In the genomic region with DNA sequence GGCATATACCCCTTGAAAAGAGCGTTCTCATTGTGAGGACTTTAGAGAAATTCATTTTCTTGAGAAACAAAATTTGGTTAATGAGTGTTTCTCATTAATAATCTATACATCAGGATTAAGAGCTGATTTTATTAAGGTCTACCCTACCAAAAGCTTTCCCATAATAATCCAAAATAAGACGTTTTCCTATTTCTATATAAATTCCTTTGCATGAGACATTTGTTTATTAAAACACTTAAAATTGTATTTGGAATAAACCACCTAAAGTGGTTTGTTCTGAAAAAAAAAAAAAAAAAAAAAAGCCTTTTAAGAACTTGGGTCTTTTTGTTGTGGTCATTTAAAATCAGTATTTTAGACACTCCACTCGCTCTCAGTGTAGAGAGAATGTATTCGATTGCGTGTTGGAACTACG, we compare ENCODE assay signal across 10 cellular contexts. TPM values are rescaled to one million over a fixed set of nuclear protein-coding genes. Genes with fewer than 3 reads are reported as not detected.
DNase-seq lines count a peak whose midpoint lies in the region; ATAC-seq and TF ChIP-seq lines count a peak whose summit lies in the region.
"Had no signal": no experiment of that assay in that cellular context is flagged by ENCODE, and none has a peak within 500 bp of the region (broad histone marks: within the 10 kb centered on the region; RNA-seq: fewer than 3 reads in every experiment).

No MANE protein-coding gene starts in this region.

- no peaks in the 10 kb centered on the region for H3K36me3 ChIP-seq in right atrium auricular region
- H3K36me3 ChIP-seq in mammary epithelial cell (ENCODE audit: insufficient read depth, low read length) = no peaks in the 10 kb centered on the region
- peaks cover 8 to 10% of the 10 kb centered on the region in 2 donors for H3K36me3 ChIP-seq in mucosa of rectum (ENCODE audit: control insufficient read depth in 2 of 2, insufficient read depth in 2 of 2, low read length in 2 of 2)

- no TSS peak for BruUV-seq in mammary epithelial cell (replicated peaks; lab: Mats Ljungman, UMichigan)

- WGBS in mammary epithelial cell (ENCODE audit: low coverage, missing lambda C conversion rate) = 11% methylated on average over 6 of the region's 6 CpGs

- DNase-seq in right atrium auricular region (ENCODE audit: low spot score) (no peak), cardiac septum (ENCODE audit: low spot score) (no peak), mammary epithelial cell (no peak), AML-193 (lab: John Stamatoyannopoulos, UW) (no peak), NCI-H1417 treated with DMSO at 0.1 percent for 48 hours (lab: John Stamatoyannopoulos, UW) (no peak), left lobe of liver (ENCODE audit: low spot score) (no peak), NCI-H345 (lab: John Stamatoyannopoulos, UW) (no peak)
- DNase-seq: NCI-H524 treated with DMSO at 0.1 percent for 48 hours had no signal

- no peak for ATAC-seq in left lobe of liver

- H4K20me1 ChIP-seq in mammary epithelial cell (ENCODE audit: insufficient read depth, low read length) = no peaks in the 10 kb centered on the region

- H3K27me3 ChIP-seq in right atrium auricular region (no peaks in the 10 kb centered on the region), mammary epithelial cell (ENCODE audit: insufficient read depth, low read length) (peaks cover 19% of the 10 kb centered on the region), mucosa of rectum (ENCODE audit: control insufficient read depth in 2 of 2, insufficient read depth in 2 of 2, low read length in 2 of 2) (peaks cover 24 to 26% of the 10 kb centered on the region in 2 donors)
- H3K27me3 ChIP-seq: adrenal gland had no signal

- peaks cover 0 to 43% of the 10 kb centered on the region in 2 donors for H3K4me1 ChIP-seq in right atrium auricular region
- peaks cover 13% of the 10 kb centered on the region for H3K4me1 ChIP-seq in mammary epithelial cell (ENCODE audit: insufficient read depth, low read length)
- peaks cover 12 to 19% of the 10 kb centered on the region in 2 donors for H3K4me1 ChIP-seq in mucosa of rectum (ENCODE audit: control insufficient read depth in 2 of 2, insufficient read depth in 2 of 2, low read length in 2 of 2)

- H3K9me3 ChIP-seq in right atrium auricular region = no peaks in the 10 kb centered on the region
- no peaks in the 10 kb centered on the region for H3K9me3 ChIP-seq in mammary epithelial cell (replicated peaks; ENCODE audit: insufficient read depth, low read length)
- H3K9me3 ChIP-seq in mucosa of rectum (ENCODE audit: control insufficient read depth in 2 of 2, low read length in 2 of 2) = no peaks in the 10 kb centered on the region
- H3K9me3 ChIP-seq: adrenal gland had no signal

- dilution Hi-C loops in mammary epithelial cell (cut with HindIII; ENCODE audit: low sequenced_read_pairs) = no loop called here

- intact Hi-C loops in cardiac septum (cut with DNase I) (loop anchor here (2.0 to 5.0 kb wide), 2 partner anchors 32 to 88 kb away; a partner anchor contains a TSS), mammary epithelial cell (cut with micrococcal nuclease) (no loop called here)

- peak overlapping the region; percentile 73 to 77 for H3K27ac ChIP-seq in right atrium auricular region
- H3K27ac ChIP-seq in mammary epithelial cell (ENCODE audit: insufficient read depth, low read depth, low read length) = no peak overlapping the region
- no peak overlapping the region for H3K27ac ChIP-seq in mucosa of rectum (ENCODE audit: low read depth in 2 of 2, low read length in 2 of 2)

- H2AFZ ChIP-seq in mammary epithelial cell (ENCODE audit: low read depth, low read length) = peak overlapping the region; percentile 82

- no peaks in the 10 kb centered on the region for H3K79me2 ChIP-seq in mammary epithelial cell (ENCODE audit: insufficient read depth, low read length)

- H3K4me2 ChIP-seq in mammary epithelial cell (ENCODE audit: insufficient read depth, low read depth, low read length) = peak overlapping the region; percentile 92

- TF ChIP-seq CTCF in right atrium auricular region (IDR thresholded peaks at IDR 0.05) (no peak), mammary epithelial cell (conservative IDR thresholded peaks at IDR 0.05 in 1 of 2, IDR thresholded peaks at IDR 0.05 in 1 of 2; ENCODE audit: extremely low read depth in 1 of 2, insufficient read depth in 1 of 2, low read depth in 1 of 2, low read length in 2 of 2) (no peak)

- in situ Hi-C loops in mammary epithelial cell (cut with MboI; ENCODE audit: low sequenced_read_pairs in 2 of 2) = no loop called here

- CTCF ChIA-PET in mammary epithelial cell (lab: Charles Lee; ENCODE audit: low non-redundant PET) = interaction anchor here (1.7 kb wide), 1 partner anchor 98 kb away, joined by 6 read pairs; no protein-coding TSS in a partner anchor

- H3K9ac ChIP-seq in mammary epithelial cell (ENCODE audit: insufficient read depth, low read length) = no peak overlapping the region
- H3K9ac ChIP-seq in mucosa of rectum (ENCODE audit: low read depth in 1 of 2, low read length in 2 of 2) = peak overlapping the region in 1 of 2 donors; percentile 38

- H3K4me3 ChIP-seq in right atrium auricular region (peak overlapping the region; percentile 31 to 90), mammary epithelial cell (replicated peaks in 1 of 3; ENCODE audit: insufficient read depth in 1 of 3, low read depth in 2 of 3, low read length in 3 of 3) (peak overlapping the region; percentile 27 to 52 (median 46)), mucosa of rectum (ENCODE audit: low read length in 2 of 2) (peak overlapping the region; percentile 63 to 73)

RNA-seq across cellular contexts. Expression of a gene that starts 0.7 kb away (rescaled TPM):
- total RNA-seq in right atrium auricular region (100 to 1,000 TPM; 118 to 122 TPM), cardiac septum (151 TPM), mammary epithelial cell (under 1 TPM in 1 of 2 donors, not detected in 1; 0.19 TPM), left lobe of liver (10.6 TPM)
- 0.08 TPM for polyA plus RNA-seq in mammary epithelial cell
- not detected for polyA minus RNA-seq in mammary epithelial cell

Comparison
In these comparisons a context has a peak if more than half of its experiments do, and no peak if none do; other contexts are left out.
1. H3K27ac ChIP-seq: peak in right atrium auricular region (2 of 2); none in mammary epithelial cell (single experiment) and mucosa of rectum (0 of 2).
2. RNA of a gene that starts 0.7 kb away (total RNA-seq): 151 TPM in cardiac septum (single experiment) and 118 to 122 TPM in right atrium auricular region; 10.6 TPM in left lobe of liver (single experiment) and 0.19 TPM in mammary epithelial cell; every median in the first group is over 10 times any median in the second.
3. Peak in every context shown above with its lines, with median percentiles within 50 percentile points of each other: H3K4me3 ChIP-seq.